1 cellular context compared by ENCODE assay signal in the genomic region with DNA sequence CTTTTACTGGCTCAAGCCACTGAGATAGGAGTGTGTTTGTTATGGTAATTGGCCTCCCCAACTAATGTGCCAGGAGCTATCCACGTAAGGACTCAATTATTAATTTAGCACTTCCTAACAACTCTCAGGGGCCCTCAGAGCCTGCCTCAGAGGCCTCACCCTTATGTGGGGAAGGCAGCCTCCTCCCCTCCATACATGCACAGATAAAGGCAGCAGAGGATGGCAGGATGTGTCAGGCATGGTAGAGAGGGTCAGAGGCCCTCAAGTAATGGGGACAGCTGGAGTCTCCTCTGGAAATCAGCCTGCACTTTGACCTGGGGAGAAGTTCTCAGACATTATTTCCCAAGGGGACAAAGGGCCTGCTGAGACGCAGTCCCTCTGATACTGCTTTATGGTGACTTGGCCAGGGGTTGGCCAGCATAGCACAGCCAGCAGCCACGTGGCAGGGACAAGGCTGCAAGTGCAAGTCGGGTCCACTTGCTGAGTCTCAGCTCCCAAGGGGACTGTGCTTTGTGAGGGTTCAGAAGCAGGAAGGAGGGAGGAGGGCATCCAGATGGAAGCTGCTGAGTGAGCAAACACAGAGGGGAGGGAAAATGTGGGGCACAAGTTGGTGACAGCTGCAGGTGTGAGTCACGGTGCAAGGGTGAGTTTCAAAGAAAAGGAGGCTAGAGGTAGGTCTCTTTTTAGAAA.
TF ChIP-seq lines count a peak whose summit lies in the region.

No MANE protein-coding gene starts in this region.

TF ChIP-seq in HepG2, 621 proteins besides CTCF, POLR2A, EP300 and RAD21 (continued from another document):
- TF ChIP-seq, protein P1, sequence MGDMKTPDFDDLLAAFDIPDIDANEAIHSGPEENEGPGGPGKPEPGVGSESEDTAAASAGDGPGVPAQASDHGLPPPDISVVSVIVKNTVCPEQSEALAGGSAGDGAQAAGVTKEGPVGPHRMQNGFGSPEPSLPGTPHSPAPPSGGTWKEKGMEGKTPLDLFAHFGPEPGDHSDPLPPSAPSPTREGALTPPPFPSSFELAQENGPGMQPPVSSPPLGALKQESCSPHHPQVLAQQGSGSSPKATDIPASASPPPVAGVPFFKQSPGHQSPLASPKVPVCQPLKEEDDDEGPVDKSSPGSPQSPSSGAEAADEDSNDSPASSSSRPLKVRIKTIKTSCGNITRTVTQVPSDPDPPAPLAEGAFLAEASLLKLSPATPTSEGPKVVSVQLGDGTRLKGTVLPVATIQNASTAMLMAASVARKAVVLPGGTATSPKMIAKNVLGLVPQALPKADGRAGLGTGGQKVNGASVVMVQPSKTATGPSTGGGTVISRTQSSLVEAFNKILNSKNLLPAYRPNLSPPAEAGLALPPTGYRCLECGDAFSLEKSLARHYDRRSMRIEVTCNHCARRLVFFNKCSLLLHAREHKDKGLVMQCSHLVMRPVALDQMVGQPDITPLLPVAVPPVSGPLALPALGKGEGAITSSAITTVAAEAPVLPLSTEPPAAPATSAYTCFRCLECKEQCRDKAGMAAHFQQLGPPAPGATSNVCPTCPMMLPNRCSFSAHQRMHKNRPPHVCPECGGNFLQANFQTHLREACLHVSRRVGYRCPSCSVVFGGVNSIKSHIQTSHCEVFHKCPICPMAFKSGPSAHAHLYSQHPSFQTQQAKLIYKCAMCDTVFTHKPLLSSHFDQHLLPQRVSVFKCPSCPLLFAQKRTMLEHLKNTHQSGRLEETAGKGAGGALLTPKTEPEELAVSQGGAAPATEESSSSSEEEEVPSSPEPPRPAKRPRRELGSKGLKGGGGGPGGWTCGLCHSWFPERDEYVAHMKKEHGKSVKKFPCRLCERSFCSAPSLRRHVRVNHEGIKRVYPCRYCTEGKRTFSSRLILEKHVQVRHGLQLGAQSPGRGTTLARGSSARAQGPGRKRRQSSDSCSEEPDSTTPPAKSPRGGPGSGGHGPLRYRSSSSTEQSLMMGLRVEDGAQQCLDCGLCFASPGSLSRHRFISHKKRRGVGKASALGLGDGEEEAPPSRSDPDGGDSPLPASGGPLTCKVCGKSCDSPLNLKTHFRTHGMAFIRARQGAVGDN (CRISPR knock-in tag; IDR thresholded peaks at IDR 0.05), result peak; percentile 91
- TF ChIP-seq JUN (CRISPR knock-in tag; IDR thresholded peaks at IDR 0.05), result peak; percentile 42; the same call in 1 of the 2 replicates
- TF ChIP-seq, protein P2, sequence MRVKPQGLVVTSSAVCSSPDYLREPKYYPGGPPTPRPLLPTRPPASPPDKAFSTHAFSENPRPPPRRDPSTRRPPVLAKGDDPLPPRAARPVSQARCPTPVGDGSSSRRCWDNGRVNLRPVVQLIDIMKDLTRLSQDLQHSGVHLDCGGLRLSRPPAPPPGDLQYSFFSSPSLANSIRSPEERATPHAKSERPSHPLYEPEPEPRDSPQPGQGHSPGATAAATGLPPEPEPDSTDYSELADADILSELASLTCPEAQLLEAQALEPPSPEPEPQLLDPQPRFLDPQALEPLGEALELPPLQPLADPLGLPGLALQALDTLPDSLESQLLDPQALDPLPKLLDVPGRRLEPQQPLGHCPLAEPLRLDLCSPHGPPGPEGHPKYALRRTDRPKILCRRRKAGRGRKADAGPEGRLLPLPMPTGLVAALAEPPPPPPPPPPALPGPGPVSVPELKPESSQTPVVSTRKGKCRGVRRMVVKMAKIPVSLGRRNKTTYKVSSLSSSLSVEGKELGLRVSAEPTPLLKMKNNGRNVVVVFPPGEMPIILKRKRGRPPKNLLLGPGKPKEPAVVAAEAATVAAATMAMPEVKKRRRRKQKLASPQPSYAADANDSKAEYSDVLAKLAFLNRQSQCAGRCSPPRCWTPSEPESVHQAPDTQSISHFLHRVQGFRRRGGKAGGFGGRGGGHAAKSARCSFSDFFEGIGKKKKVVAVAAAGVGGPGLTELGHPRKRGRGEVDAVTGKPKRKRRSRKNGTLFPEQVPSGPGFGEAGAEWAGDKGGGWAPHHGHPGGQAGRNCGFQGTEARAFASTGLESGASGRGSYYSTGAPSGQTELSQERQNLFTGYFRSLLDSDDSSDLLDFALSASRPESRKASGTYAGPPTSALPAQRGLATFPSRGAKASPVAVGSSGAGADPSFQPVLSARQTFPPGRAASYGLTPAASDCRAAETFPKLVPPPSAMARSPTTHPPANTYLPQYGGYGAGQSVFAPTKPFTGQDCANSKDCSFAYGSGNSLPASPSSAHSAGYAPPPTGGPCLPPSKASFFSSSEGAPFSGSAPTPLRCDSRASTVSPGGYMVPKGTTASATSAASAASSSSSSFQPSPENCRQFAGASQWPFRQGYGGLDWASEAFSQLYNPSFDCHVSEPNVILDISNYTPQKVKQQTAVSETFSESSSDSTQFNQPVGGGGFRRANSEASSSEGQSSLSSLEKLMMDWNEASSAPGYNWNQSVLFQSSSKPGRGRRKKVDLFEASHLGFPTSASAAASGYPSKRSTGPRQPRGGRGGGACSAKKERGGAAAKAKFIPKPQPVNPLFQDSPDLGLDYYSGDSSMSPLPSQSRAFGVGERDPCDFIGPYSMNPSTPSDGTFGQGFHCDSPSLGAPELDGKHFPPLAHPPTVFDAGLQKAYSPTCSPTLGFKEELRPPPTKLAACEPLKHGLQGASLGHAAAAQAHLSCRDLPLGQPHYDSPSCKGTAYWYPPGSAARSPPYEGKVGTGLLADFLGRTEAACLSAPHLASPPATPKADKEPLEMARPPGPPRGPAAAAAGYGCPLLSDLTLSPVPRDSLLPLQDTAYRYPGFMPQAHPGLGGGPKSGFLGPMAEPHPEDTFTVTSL (CRISPR knock-in tag; IDR thresholded peaks at IDR 0.05; ENCODE audit: borderline replicate concordance), result no peak; the same call in 1 of the 2 replicates
- no peak for TF ChIP-seq KMT2B (CRISPR knock-in tag; IDR thresholded peaks at IDR 0.05)
